ENCODE assay signal across 12 cellular contexts in the genomic region with DNA sequence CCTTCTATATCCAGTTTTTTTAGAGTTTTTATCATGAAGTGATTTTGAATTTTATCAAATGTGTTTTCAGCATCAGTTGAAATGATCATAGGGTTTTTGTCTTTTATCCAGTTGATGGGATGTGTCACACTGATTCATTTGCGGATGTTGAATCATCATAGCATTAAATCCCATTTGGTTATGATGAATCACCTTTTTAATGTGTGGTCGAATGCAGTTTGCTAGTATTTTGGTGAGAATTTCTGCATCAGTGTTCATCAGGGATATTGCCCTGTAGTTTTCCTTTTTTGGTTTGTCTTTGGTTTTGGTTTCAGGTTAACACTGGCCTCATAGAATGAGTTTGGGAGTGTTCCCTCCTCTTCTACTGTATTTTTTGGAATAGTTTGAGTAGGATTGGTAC.
DNase-seq lines count a peak whose midpoint lies in the region; ATAC-seq, FAIRE-seq and TF ChIP-seq lines count a peak whose summit lies in the region.
"Had no signal": no experiment of that assay in that cellular context is flagged by ENCODE, and none has a peak within 500 bp of the region (broad histone marks: within the 10 kb centered on the region; RNA-seq: fewer than 3 reads in every experiment).

No MANE protein-coding gene starts in this region.

- H3K9me1 ChIP-seq in endothelial cell of umbilical vein (replicated peaks; ENCODE audit: control insufficient read depth, extremely low read depth, insufficient read depth, low read length), result no peaks in the 10 kb centered on the region

- POLR2A ChIA-PET in endothelial cell of umbilical vein (lab: Charles Lee), result interaction anchor here (0.6 kb wide), 1 partner anchor 27 kb away, joined by 3 read pairs; no protein-coding TSS in a partner anchor

- no peak overlapping the region for H3K4me3 ChIP-seq in endothelial cell of umbilical vein (replicated peaks in 1 of 3; ENCODE audit: insufficient read depth in 1 of 3, low read depth in 1 of 3, low read length in 3 of 3)
- H3K4me3 ChIP-seq in upper lobe of left lung, result no peak overlapping the region

- intact Hi-C loops in endothelial cell of umbilical vein (cut with micrococcal nuclease), result no loop called here

- H3K4me2 ChIP-seq in endothelial cell of umbilical vein (ENCODE audit: insufficient read depth, low read length), result peak overlapping the region; percentile 67

- no peak for ATAC-seq in upper lobe of left lung (ENCODE audit: low FRiP score in 2 of 2)
- no peak for ATAC-seq in GM21367 (IDR thresholded peaks at IDR 0.05; ENCODE audit: unreplicated experiment)
- no peak for ATAC-seq in GM19328 (IDR thresholded peaks at IDR 0.05; ENCODE audit: unreplicated experiment)

- dilution Hi-C loops in endothelial cell of umbilical vein (cut with MboI; ENCODE audit: extremely low pct_ligation_motif_present, low sequenced_read_pairs), result no loop called here

- H3K4me1 ChIP-seq in endothelial cell of umbilical vein (ENCODE audit: control insufficient read depth, extremely low read depth, insufficient read depth, low read length) (peaks cover 11% of the 10 kb centered on the region), upper lobe of left lung (no peaks in the 10 kb centered on the region)

- H3K27me3 ChIP-seq in endothelial cell of umbilical vein (ENCODE audit: control insufficient read depth in 2 of 2, insufficient read depth in 2 of 2, low read length in 2 of 2) (no peaks in the 10 kb centered on the region), upper lobe of left lung (no peaks in the 10 kb centered on the region)

- no peaks in the 10 kb centered on the region for H3K79me2 ChIP-seq in endothelial cell of umbilical vein (ENCODE audit: control insufficient read depth, insufficient read depth, low read length)

- CTCF ChIA-PET in endothelial cell of umbilical vein (lab: Charles Lee), result no interaction called here

- DNase-seq in ELR (ENCODE audit: low read depth) (peak; percentile 95), RKO (ENCODE audit: low spot score) (peak; percentile 93), endothelial cell of umbilical vein (ENCODE audit: low read depth, low spot score) (peak; percentile 71), non-pigmented ciliary epithelial cell (ENCODE audit: low read depth) (peak; percentile 78), upper lobe of left lung (no peak), NCI-H526 treated with DMSO at 0.1 percent for 48 hours (lab: John Stamatoyannopoulos, UW) (no peak)
- DNase-seq: CD4-positive, alpha-beta memory T cell; MV-4-11; SHP77 treated with DMSO at 0.1 percent for 48 hours; WERI-Rb-1 had no signal

- no TSS peak for BruUV-seq in endothelial cell of umbilical vein (replicated peaks; lab: Mats Ljungman, UMichigan)

- no peaks in the 10 kb centered on the region for H3K9me3 ChIP-seq in endothelial cell of umbilical vein (replicated peaks; ENCODE audit: control insufficient read depth, insufficient read depth, low read length)
- H3K9me3 ChIP-seq in upper lobe of left lung, result no peaks in the 10 kb centered on the region

- peak overlapping the region; percentile 63 for H3K27ac ChIP-seq in endothelial cell of umbilical vein (ENCODE audit: insufficient read depth, low read depth, low read length)
- no peak overlapping the region for H3K27ac ChIP-seq in upper lobe of left lung
- H3K27ac ChIP-seq: WERI-Rb-1 had no signal

- WGBS in upper lobe of left lung, 2 donors, result 82 to 87% methylated on average over 2 of the region's 2 CpGs

- TF ChIP-seq CTCF in endothelial cell of umbilical vein (IDR thresholded peaks at IDR 0.05; ENCODE audit: extremely low read depth in 1 of 2, insufficient read depth in 1 of 2, low read depth in 1 of 2, low read length in 2 of 2) (no peak), upper lobe of left lung (IDR thresholded peaks at IDR 0.05) (no peak)

- TF ChIP-seq POLR2A in endothelial cell of umbilical vein (IDR thresholded peaks at IDR 0.05; ENCODE audit: low read depth, low read length) (no peak), upper lobe of left lung (IDR thresholded peaks at IDR 0.05) (no peak)

- peak overlapping the region; percentile 64 for H2AFZ ChIP-seq in endothelial cell of umbilical vein (ENCODE audit: low read depth, low read length)

- TF ChIP-seq EP300 in upper lobe of left lung (IDR thresholded peaks at IDR 0.05), result no peak

- H3K36me3 ChIP-seq in endothelial cell of umbilical vein (ENCODE audit: control insufficient read depth in 2 of 2, extremely low read depth in 1 of 2, insufficient read depth in 2 of 2, low read length in 2 of 2), result no peaks in the 10 kb centered on the region
- no peaks in the 10 kb centered on the region for H3K36me3 ChIP-seq in upper lobe of left lung
- H3K36me3 ChIP-seq: WERI-Rb-1 had no signal

- no peak overlapping the region for H3K9ac ChIP-seq in endothelial cell of umbilical vein (replicated peaks; ENCODE audit: extremely low read depth, insufficient read depth, low read length)

- no peaks in the 10 kb centered on the region for H4K20me1 ChIP-seq in endothelial cell of umbilical vein (replicated peaks; ENCODE audit: control insufficient read depth, extremely low read depth, insufficient read depth, low read length)

- FAIRE-seq in endothelial cell of umbilical vein (lab: Jason Lieb, UNC), result peak; percentile 89

TF ChIP-seq in endothelial cell of umbilical vein, 7 proteins besides CTCF, POLR2A, EP300 and RAD21:
- peak; percentile 20 for TF ChIP-seq GATA2 (IDR thresholded peaks at IDR 0.05; ENCODE audit: insufficient read depth, insufficient read length, low read depth, low read length)
- TF ChIP-seq, protein P1, sequence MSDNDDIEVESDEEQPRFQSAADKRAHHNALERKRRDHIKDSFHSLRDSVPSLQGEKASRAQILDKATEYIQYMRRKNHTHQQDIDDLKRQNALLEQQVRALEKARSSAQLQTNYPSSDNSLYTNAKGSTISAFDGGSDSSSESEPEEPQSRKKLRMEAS (IDR thresholded peaks at IDR 0.05; ENCODE audit: insufficient read depth, insufficient read length), result no peak
- no peak for TF ChIP-seq EZH2 (IDR thresholded peaks at IDR 0.05; ENCODE audit: borderline replicate concordance, low read depth, low read length, severe bottlenecking)
- TF ChIP-seq FOS (IDR thresholded peaks at IDR 0.05; ENCODE audit: borderline replicate concordance, insufficient read depth, low read length), result peak; percentile 99
- TF ChIP-seq POLR2AphosphoS5 (IDR thresholded peaks at IDR 0.05; ENCODE audit: insufficient read depth, low read depth, low read length), result peak; percentile 58
- TF ChIP-seq JUN (IDR thresholded peaks at IDR 0.05; ENCODE audit: borderline replicate concordance, insufficient read depth, insufficient read length, low read depth), result peak; percentile 97
- TF ChIP-seq MYC (IDR thresholded peaks at IDR 0.05; ENCODE audit: low read depth, low read length), result no peak

Comparison
In these comparisons a context has a peak if more than half of its experiments do, and no peak if none do; other contexts are left out.
1. DNase-seq: peak in ELR (single experiment), RKO (single experiment), endothelial cell of umbilical vein (single experiment) and non-pigmented ciliary epithelial cell (single experiment); none in upper lobe of left lung (0 of 2) and NCI-H526 treated with DMSO at 0.1 percent for 48 hours (single experiment).